8 cellular contexts compared by ENCODE assay signal in genomic region chr12:124771462-124772361, GRCh38.
DNase-seq lines count a peak whose midpoint lies in the region; ATAC-seq, FAIRE-seq and TF ChIP-seq lines count a peak whose summit lies in the region.

No MANE protein-coding gene starts in this region.

- peaks cover 7% of the 10 kb centered on the region for H3K27me3 Mint-ChIP-seq in activated B cell treated with CpG ODN at 0.5 μM for 24 hours

- FAIRE-seq in A549 (lab: Jason Lieb, UNC) (no peak), GM19239 (lab: Jason Lieb, UNC) (peak; percentile 84)

- peak overlapping the region; percentile 56 for H3K4me3 Mint-ChIP-seq in activated B cell treated with CpG ODN at 0.5 μM for 24 hours

- WGBS in A549 (ENCODE audit: missing lambda C conversion rate): 20% methylated on average over 40 of the region's 40 CpGs

- POLR2A ChIA-PET in A549 (lab: Yijun Ruan, JAX) (no interaction called here), activated B cell treated with CpG ODN at 0.5 μM for 24 hours (lab: Charles Lee) (interaction anchor here (0.7 kb wide), 2 partner anchors 11 to 148 kb away, joined by 3 read pairs; no protein-coding TSS in a partner anchor)

- H3K9me3 ChIP-seq in A549: no peaks in the 10 kb centered on the region

- peaks cover 61% of the 10 kb centered on the region for H3K4me1 ChIP-seq in A549

- peak overlapping the region; percentile 36 for H3K27ac Mint-ChIP-seq in activated B cell treated with CpG ODN at 0.5 μM for 24 hours

- TF ChIP-seq RAD21 in A549 (conservative IDR thresholded peaks at IDR 0.05 in 1 of 2, IDR thresholded peaks at IDR 0.05 in 1 of 2): peak; percentile 98 to 99

- H3K36me3 Mint-ChIP-seq in activated B cell treated with CpG ODN at 0.5 μM for 24 hours (ENCODE audit: low read depth): no peaks in the 10 kb centered on the region

- TF ChIP-seq POLR2A in A549 (IDR thresholded peaks at IDR 0.05; ENCODE audit: low read length): no peak

- H3K27ac ChIP-seq in A549: peak overlapping the region; percentile 24 to 64; a peak in 4 of 6 replicates

- peak; percentile 66 to 69 for ATAC-seq in A549
- no peak for ATAC-seq in activated B cell treated with CpG ODN at 0.5 μM for 24 hours (ENCODE audit: low read depth)
- no peak for ATAC-seq in GM21360 (IDR thresholded peaks at IDR 0.05; ENCODE audit: unreplicated experiment)

- DNase-seq in A549 (ENCODE audit: low read depth in 1 of 2, low spot score in 1 of 2): peak; percentile 77 to 85
- DNase-seq in GM19239 (ENCODE audit: insufficient read length, low spot score): no peak
- DNase-seq in NCI-H2227 (lab: John Stamatoyannopoulos, UW; ENCODE audit: unreplicated experiment): peak; percentile 91
- DNase-seq in activated B cell treated with CpG ODN at 0.5 μM for 24 hours: peak; percentile 86
- DNase-seq in cardiac fibroblast (ENCODE audit: low read depth in 2 of 2): peak; percentile 70 to 77
- DNase-seq in kidney glomerular epithelial cell (lab: John Stamatoyannopoulos, UW): peak; percentile 47
- DNase-seq in stimulated activated CD4-positive, alpha-beta T cell treated with anti-CD3 and anti-CD28 coated beads, Interleukin-2, amount 100 ng/mL, for 4 hours (ENCODE audit: low read depth): peak; percentile 68

- intact Hi-C loops in activated B cell treated with CpG ODN at 0.5 μM for 24 hours (cut with micrococcal nuclease): loop anchor here (1.0 to 10.0 kb wide), 5 partner anchors 304 to 1139 kb away; partner anchors contain the start of genes EIF2B1 and GTF2H3

- H3K9me3 Mint-ChIP-seq in activated B cell treated with CpG ODN at 0.5 μM for 24 hours: no peaks in the 10 kb centered on the region

- H3K4me2 ChIP-seq in A549: peak overlapping the region; percentile 74

- CTCF ChIA-PET in A549 (lab: Yijun Ruan, JAX): interaction anchor here (0.6 to 10.5 kb wide), 70 partner anchors 9 to 1340 kb away, joined by 3 to 93 read pairs (median 4); partner anchors contain the start of gene NCOR2
- CTCF ChIA-PET in activated B cell treated with CpG ODN at 0.5 μM for 24 hours (lab: Charles Lee): interaction anchor here (0.5 to 3.3 kb wide), 12 partner anchors 11 to 765 kb away, joined by 3 to 28 read pairs (median 3); no protein-coding TSS in a partner anchor

- H3K4me1 Mint-ChIP-seq in activated B cell treated with CpG ODN at 0.5 μM for 24 hours: peaks cover 46% of the 10 kb centered on the region

- no peak overlapping the region for H3K4me3 ChIP-seq in A549
- H3K4me3 ChIP-seq in cardiac fibroblast (replicated peaks in 1 of 2; ENCODE audit: low read depth in 2 of 2, low read length in 2 of 2): no peak overlapping the region

- no peak for TF ChIP-seq EP300 in A549 (IDR thresholded peaks at IDR 0.05)

- TF ChIP-seq CTCF in A549 (IDR thresholded peaks at IDR 0.05): peak; percentile 95
- TF ChIP-seq CTCF in activated B cell treated with CpG ODN at 0.5 μM for 24 hours (IDR thresholded peaks at IDR 0.05): peak; percentile 78
- peak; percentile 98 for TF ChIP-seq CTCF in cardiac fibroblast (IDR thresholded peaks at IDR 0.05; ENCODE audit: low read depth, low read length)

TF ChIP-seq in A549, 52 proteins besides CTCF, POLR2A, EP300 and RAD21 (continues in another document):
- TF ChIP-seq KDM5A (IDR thresholded peaks at IDR 0.05): no peak
- no peak for TF ChIP-seq PBX3 (IDR thresholded peaks at IDR 0.05)
- TF ChIP-seq HOXA7 (CRISPR knock-in tag; IDR thresholded peaks at IDR 0.05): no peak
- no peak for TF ChIP-seq FOSL2 (IDR thresholded peaks at IDR 0.05)
- no peak for TF ChIP-seq FOSL2 (CRISPR knock-in tag; IDR thresholded peaks at IDR 0.05)
- 0 out of 2 replicates have a peak, but pooled peaks have one; percentile 63 for TF ChIP-seq ESRRA (IDR thresholded peaks at IDR 0.05; ENCODE audit: borderline replicate concordance, low read length)
- no peak for TF ChIP-seq HEYL (CRISPR knock-in tag; IDR thresholded peaks at IDR 0.05)
- no peak for TF ChIP-seq CHD2 (IDR thresholded peaks at IDR 0.05; ENCODE audit: low read length, partially characterized antibody)
- no peak for TF ChIP-seq HMGXB4 (CRISPR knock-in tag; IDR thresholded peaks at IDR 0.05; ENCODE audit: borderline replicate concordance)
- no peak for TF ChIP-seq REST (IDR thresholded peaks at IDR 0.05)
- TF ChIP-seq ZSCAN20 (CRISPR knock-in tag; IDR thresholded peaks at IDR 0.05): no peak
- TF ChIP-seq USF2 (IDR thresholded peaks at IDR 0.05): no peak
- 0 out of 2 replicates have a peak, but pooled peaks have one; percentile 59 for TF ChIP-seq KDM1A (IDR thresholded peaks at IDR 0.05; ENCODE audit: low read depth)
- no peak for TF ChIP-seq CEBPB (IDR thresholded peaks at IDR 0.05)
- TF ChIP-seq MAZ (IDR thresholded peaks at IDR 0.05; ENCODE audit: borderline replicate concordance, low read depth, low read length): no peak
- no peak for TF ChIP-seq ELK1 (IDR thresholded peaks at IDR 0.05; ENCODE audit: low read depth, low read length)
- TF ChIP-seq MAX (IDR thresholded peaks at IDR 0.05): peak; percentile 27; the same call in 1 of the 2 replicates
- TF ChIP-seq MAFK (IDR thresholded peaks at IDR 0.05; ENCODE audit: partially characterized antibody): no peak
- peak; percentile 3 for TF ChIP-seq ZFP36 (IDR thresholded peaks at IDR 0.05; ENCODE audit: borderline replicate concordance, partially characterized antibody)
- TF ChIP-seq EHF (CRISPR knock-in tag; IDR thresholded peaks at IDR 0.05): no peak
- no peak for TF ChIP-seq JUN (IDR thresholded peaks at IDR 0.05)

Comparison
In these comparisons a context has a peak if more than half of its experiments do, and no peak if none do; other contexts are left out.
1. ATAC-seq: peak in A549 (2 of 2); none in activated B cell treated with CpG ODN at 0.5 μM for 24 hours (single experiment) and GM21360 (single experiment).
2. Peak in every context shown above with its lines, with median percentiles within 50 percentile points of each other: CTCF ChIP-seq.